In genomic region chr6:32977272-32977952, GRCh38 we compare ENCODE assay signal across 2 cellular contexts.
A peak's percentile ranks its signal among the peaks of the same experiment; 100 is the strongest.
TF ChIP-seq lines count a peak whose summit lies in the region.

No MANE protein-coding gene starts in this region.

TF ChIP-seq in HEK293, 187 proteins besides CTCF, POLR2A, EP300 and RAD21 (continued from another document):
- peak; percentile 99 for TF ChIP-seq ZNF513 (tag by site-specific recombination; IDR thresholded peaks at IDR 0.05)
- 0 out of 2 replicates have a peak, but pooled peaks have one; percentile 36 for TF ChIP-seq SCRT2 (tag by site-specific recombination; IDR thresholded peaks at IDR 0.05)
- TF ChIP-seq ZNF366 (tag by site-specific recombination; conservative IDR thresholded peaks at IDR 0.05), result no peak
- no peak for TF ChIP-seq ZNF24 (tag by site-specific recombination; IDR thresholded peaks at IDR 0.05)
- no peak for TF ChIP-seq YY2 (tag by site-specific recombination; IDR thresholded peaks at IDR 0.05)
- peak; percentile 15; the same call in 1 of the 2 replicates for TF ChIP-seq ZNF146 (tag by site-specific recombination; IDR thresholded peaks at IDR 0.05)
- TF ChIP-seq ZNF121 (tag by site-specific recombination; IDR thresholded peaks at IDR 0.05), result peak; percentile 86
- no peak for TF ChIP-seq ZNF658 (tag by site-specific recombination; IDR thresholded peaks at IDR 0.05)

TF ChIP-seq in neural cell, 6 proteins besides CTCF, POLR2A, EP300 and RAD21:
- TF ChIP-seq, protein P1, sequence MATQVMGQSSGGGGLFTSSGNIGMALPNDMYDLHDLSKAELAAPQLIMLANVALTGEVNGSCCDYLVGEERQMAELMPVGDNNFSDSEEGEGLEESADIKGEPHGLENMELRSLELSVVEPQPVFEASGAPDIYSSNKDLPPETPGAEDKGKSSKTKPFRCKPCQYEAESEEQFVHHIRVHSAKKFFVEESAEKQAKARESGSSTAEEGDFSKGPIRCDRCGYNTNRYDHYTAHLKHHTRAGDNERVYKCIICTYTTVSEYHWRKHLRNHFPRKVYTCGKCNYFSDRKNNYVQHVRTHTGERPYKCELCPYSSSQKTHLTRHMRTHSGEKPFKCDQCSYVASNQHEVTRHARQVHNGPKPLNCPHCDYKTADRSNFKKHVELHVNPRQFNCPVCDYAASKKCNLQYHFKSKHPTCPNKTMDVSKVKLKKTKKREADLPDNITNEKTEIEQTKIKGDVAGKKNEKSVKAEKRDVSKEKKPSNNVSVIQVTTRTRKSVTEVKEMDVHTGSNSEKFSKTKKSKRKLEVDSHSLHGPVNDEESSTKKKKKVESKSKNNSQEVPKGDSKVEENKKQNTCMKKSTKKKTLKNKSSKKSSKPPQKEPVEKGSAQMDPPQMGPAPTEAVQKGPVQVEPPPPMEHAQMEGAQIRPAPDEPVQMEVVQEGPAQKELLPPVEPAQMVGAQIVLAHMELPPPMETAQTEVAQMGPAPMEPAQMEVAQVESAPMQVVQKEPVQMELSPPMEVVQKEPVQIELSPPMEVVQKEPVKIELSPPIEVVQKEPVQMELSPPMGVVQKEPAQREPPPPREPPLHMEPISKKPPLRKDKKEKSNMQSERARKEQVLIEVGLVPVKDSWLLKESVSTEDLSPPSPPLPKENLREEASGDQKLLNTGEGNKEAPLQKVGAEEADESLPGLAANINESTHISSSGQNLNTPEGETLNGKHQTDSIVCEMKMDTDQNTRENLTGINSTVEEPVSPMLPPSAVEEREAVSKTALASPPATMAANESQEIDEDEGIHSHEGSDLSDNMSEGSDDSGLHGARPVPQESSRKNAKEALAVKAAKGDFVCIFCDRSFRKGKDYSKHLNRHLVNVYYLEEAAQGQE (IDR thresholded peaks at IDR 0.05; ENCODE audit: borderline replicate concordance), result no peak
- no peak for TF ChIP-seq MXI1 (conservative IDR thresholded peaks at IDR 0.05; ENCODE audit: poor library complexity, severe bottlenecking)
- TF ChIP-seq POLR2AphosphoS5 (IDR thresholded peaks at IDR 0.05), result no peak
- TF ChIP-seq TAF1 (IDR thresholded peaks at IDR 0.05; ENCODE audit: low read depth), result no peak
- no peak for TF ChIP-seq SMC3 (conservative IDR thresholded peaks at IDR 0.05; ENCODE audit: poor library complexity)
